ENCODE assay signal across 1 cellular context in the genomic region with DNA sequence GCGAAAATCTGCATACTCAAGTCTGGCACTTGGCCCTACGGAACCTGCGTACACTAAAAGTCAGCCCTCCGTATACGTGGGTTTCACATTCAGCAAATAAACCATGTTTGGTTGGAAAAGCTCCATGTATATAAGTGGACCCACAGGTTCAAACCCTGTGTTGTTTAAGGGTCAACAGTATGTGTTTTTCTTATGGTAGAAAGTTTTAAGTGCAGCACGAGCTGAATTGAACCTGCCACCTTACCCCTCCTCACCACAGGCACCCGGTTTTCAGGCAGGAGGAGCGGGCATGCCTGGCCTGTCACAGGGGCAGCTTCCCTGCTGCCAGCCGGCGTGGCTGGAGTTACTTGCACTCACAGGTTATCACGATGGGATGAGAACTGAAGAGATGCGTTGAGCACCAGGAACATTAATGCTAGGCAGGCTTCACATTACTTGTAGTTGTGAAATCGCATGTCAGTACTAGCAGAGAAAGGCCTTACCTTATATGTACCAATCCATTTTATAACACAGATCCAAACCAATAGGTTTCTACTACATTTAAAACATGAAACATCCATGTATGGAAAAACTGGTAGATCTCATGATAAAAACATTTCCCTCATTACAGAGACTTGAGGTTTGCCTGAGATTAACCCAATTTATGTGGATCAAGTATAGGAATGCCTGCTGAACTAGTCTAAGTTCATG.
A peak's percentile ranks its signal among the peaks of the same experiment; 100 is the strongest.
TF ChIP-seq lines count a peak whose summit lies in the region.

No MANE protein-coding gene starts in this region.

TF ChIP-seq in K562, 482 proteins besides CTCF, POLR2A, EP300 and RAD21 (continued from another document and continues in another):
- peak; percentile 61 for TF ChIP-seq E2F8 (IDR thresholded peaks at IDR 0.05; ENCODE audit: low read depth, partially characterized antibody)
- peak; percentile 35; the same call in 1 of the 2 replicates for TF ChIP-seq ELF4 (CRISPR knock-in tag; IDR thresholded peaks at IDR 0.05)
- no peak for TF ChIP-seq POU5F1 (IDR thresholded peaks at IDR 0.05; ENCODE audit: borderline replicate concordance, low read depth, low read length, partially characterized antibody)
- no peak for TF ChIP-seq ILK (tag; IDR thresholded peaks at IDR 0.05; ENCODE audit: borderline replicate concordance, low read depth)
- TF ChIP-seq, protein P1, sequence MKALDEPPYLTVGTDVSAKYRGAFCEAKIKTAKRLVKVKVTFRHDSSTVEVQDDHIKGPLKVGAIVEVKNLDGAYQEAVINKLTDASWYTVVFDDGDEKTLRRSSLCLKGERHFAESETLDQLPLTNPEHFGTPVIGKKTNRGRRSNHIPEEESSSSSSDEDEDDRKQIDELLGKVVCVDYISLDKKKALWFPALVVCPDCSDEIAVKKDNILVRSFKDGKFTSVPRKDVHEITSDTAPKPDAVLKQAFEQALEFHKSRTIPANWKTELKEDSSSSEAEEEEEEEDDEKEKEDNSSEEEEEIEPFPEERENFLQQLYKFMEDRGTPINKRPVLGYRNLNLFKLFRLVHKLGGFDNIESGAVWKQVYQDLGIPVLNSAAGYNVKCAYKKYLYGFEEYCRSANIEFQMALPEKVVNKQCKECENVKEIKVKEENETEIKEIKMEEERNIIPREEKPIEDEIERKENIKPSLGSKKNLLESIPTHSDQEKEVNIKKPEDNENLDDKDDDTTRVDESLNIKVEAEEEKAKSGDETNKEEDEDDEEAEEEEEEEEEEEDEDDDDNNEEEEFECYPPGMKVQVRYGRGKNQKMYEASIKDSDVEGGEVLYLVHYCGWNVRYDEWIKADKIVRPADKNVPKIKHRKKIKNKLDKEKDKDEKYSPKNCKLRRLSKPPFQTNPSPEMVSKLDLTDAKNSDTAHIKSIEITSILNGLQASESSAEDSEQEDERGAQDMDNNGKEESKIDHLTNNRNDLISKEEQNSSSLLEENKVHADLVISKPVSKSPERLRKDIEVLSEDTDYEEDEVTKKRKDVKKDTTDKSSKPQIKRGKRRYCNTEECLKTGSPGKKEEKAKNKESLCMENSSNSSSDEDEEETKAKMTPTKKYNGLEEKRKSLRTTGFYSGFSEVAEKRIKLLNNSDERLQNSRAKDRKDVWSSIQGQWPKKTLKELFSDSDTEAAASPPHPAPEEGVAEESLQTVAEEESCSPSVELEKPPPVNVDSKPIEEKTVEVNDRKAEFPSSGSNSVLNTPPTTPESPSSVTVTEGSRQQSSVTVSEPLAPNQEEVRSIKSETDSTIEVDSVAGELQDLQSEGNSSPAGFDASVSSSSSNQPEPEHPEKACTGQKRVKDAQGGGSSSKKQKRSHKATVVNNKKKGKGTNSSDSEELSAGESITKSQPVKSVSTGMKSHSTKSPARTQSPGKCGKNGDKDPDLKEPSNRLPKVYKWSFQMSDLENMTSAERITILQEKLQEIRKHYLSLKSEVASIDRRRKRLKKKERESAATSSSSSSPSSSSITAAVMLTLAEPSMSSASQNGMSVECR (CRISPR knock-in tag; IDR thresholded peaks at IDR 0.05) = no peak
- peak; percentile 23 for TF ChIP-seq SIRT6 (IDR thresholded peaks at IDR 0.05; ENCODE audit: low read depth, low read length)
- TF ChIP-seq TBL1XR1 (IDR thresholded peaks at IDR 0.05; ENCODE audit: low read length in 2 of 2) = no peak
- TF ChIP-seq ZNF507 (tag; conservative IDR thresholded peaks at IDR 0.05) = no peak
- TF ChIP-seq ZNF274 (IDR thresholded peaks at IDR 0.05; ENCODE audit: borderline replicate concordance, low read depth, low read length) = no peak
- no peak for TF ChIP-seq STAT5B (CRISPR knock-in tag; IDR thresholded peaks at IDR 0.05)
- no peak for TF ChIP-seq ZBTB2 (IDR thresholded peaks at IDR 0.05)
- TF ChIP-seq CTBP1 (IDR thresholded peaks at IDR 0.05; ENCODE audit: borderline replicate concordance) = peak; percentile 26; the same call in 1 of the 2 replicates
- TF ChIP-seq FOXJ3 (CRISPR knock-in tag; IDR thresholded peaks at IDR 0.05) = no peak
- TF ChIP-seq, protein P2, sequence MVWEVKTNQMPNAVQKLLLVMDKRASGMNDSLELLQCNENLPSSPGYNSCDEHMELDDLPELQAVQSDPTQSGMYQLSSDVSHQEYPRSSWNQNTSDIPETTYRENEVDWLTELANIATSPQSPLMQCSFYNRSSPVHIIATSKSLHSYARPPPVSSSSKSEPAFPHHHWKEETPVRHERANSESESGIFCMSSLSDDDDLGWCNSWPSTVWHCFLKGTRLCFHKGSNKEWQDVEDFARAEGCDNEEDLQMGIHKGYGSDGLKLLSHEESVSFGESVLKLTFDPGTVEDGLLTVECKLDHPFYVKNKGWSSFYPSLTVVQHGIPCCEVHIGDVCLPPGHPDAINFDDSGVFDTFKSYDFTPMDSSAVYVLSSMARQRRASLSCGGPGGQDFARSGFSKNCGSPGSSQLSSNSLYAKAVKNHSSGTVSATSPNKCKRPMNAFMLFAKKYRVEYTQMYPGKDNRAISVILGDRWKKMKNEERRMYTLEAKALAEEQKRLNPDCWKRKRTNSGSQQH (CRISPR knock-in tag; IDR thresholded peaks at IDR 0.05) = peak; percentile 28; the same call in 1 of the 2 replicates
- TF ChIP-seq PREB (CRISPR knock-in tag; IDR thresholded peaks at IDR 0.05) = peak; percentile 59; the same call in 1 of the 2 replicates
- TF ChIP-seq ZBTB5 (IDR thresholded peaks at IDR 0.05) = no peak
- no peak for TF ChIP-seq EHMT2 (IDR thresholded peaks at IDR 0.05)
- TF ChIP-seq SMAD4 (CRISPR knock-in tag; conservative IDR thresholded peaks at IDR 0.05) = no peak
- no peak for TF ChIP-seq TAF15 (IDR thresholded peaks at IDR 0.05; ENCODE audit: low read depth, low read length)
- peak; percentile 99 for TF ChIP-seq POLR2AphosphoS2 (IDR thresholded peaks at IDR 0.05; ENCODE audit: low read length)
- TF ChIP-seq ZNF444 (CRISPR knock-in tag; IDR thresholded peaks at IDR 0.05) = no peak
- TF ChIP-seq POLR3G (IDR thresholded peaks at IDR 0.05; ENCODE audit: extremely low read depth, insufficient read length, insufficient replicate concordance) = no peak
- no peak for TF ChIP-seq USF1 (CRISPR knock-in tag; IDR thresholded peaks at IDR 0.05)
- no peak for TF ChIP-seq LCOR (CRISPR knock-in tag; IDR thresholded peaks at IDR 0.05)
- no peak for TF ChIP-seq ZC3H11A (IDR thresholded peaks at IDR 0.05; ENCODE audit: low read depth, low read length)
- TF ChIP-seq POLR2H (tag; IDR thresholded peaks at IDR 0.05; ENCODE audit: low read depth) = no peak
- TF ChIP-seq TEAD1 (CRISPR knock-in tag; IDR thresholded peaks at IDR 0.05) = peak in 1 of 2 experiments; percentile 32; a peak in 1 of 4 replicates
- TF ChIP-seq ERF (CRISPR knock-in tag; IDR thresholded peaks at IDR 0.05) = peak; percentile 65
- peak; percentile 58 for TF ChIP-seq CCNT2 (IDR thresholded peaks at IDR 0.05; ENCODE audit: borderline replicate concordance, extremely low read depth, insufficient read length, low read depth, low read length)
- no peak for TF ChIP-seq PRMT5 (CRISPR knock-in tag; IDR thresholded peaks at IDR 0.05)
- TF ChIP-seq, protein P3, sequence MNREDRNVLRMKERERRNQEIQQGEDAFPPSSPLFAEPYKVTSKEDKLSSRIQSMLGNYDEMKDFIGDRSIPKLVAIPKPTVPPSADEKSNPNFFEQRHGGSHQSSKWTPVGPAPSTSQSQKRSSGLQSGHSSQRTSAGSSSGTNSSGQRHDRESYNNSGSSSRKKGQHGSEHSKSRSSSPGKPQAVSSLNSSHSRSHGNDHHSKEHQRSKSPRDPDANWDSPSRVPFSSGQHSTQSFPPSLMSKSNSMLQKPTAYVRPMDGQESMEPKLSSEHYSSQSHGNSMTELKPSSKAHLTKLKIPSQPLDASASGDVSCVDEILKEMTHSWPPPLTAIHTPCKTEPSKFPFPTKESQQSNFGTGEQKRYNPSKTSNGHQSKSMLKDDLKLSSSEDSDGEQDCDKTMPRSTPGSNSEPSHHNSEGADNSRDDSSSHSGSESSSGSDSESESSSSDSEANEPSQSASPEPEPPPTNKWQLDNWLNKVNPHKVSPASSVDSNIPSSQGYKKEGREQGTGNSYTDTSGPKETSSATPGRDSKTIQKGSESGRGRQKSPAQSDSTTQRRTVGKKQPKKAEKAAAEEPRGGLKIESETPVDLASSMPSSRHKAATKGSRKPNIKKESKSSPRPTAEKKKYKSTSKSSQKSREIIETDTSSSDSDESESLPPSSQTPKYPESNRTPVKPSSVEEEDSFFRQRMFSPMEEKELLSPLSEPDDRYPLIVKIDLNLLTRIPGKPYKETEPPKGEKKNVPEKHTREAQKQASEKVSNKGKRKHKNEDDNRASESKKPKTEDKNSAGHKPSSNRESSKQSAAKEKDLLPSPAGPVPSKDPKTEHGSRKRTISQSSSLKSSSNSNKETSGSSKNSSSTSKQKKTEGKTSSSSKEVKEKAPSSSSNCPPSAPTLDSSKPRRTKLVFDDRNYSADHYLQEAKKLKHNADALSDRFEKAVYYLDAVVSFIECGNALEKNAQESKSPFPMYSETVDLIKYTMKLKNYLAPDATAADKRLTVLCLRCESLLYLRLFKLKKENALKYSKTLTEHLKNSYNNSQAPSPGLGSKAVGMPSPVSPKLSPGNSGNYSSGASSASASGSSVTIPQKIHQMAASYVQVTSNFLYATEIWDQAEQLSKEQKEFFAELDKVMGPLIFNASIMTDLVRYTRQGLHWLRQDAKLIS (CRISPR knock-in tag; IDR thresholded peaks at IDR 0.05) = peak; percentile 15; the same call in 1 of the 2 replicates
- peak; percentile 92; the same call in 1 of the 2 replicates for TF ChIP-seq RUNX1 (IDR thresholded peaks at IDR 0.05; ENCODE audit: low read depth)
- TF ChIP-seq RFX5 (IDR thresholded peaks at IDR 0.05; ENCODE audit: low read depth, low read length) = no peak
- TF ChIP-seq TCF7L2 (IDR thresholded peaks at IDR 0.05; ENCODE audit: low read depth, low read length) = no peak
- peak; percentile 81; the same call in 1 of the 2 replicates for TF ChIP-seq POLR2AphosphoS5 (IDR thresholded peaks at IDR 0.05; ENCODE audit: control insufficient read depth, insufficient read depth, low read depth, low read length)
- no peak for TF ChIP-seq HNRNPK (IDR thresholded peaks at IDR 0.05; ENCODE audit: low read depth, low read length, poor library complexity, severe bottlenecking)
- TF ChIP-seq HSF4 (CRISPR knock-in tag; IDR thresholded peaks at IDR 0.05; ENCODE audit: borderline replicate concordance) = no peak
- TF ChIP-seq CREBBP (IDR thresholded peaks at IDR 0.05; ENCODE audit: low read depth, low read length) = no peak
- 0 out of 2 replicates have a peak, but pooled peaks have one; percentile 4 for TF ChIP-seq RFX7 (CRISPR knock-in tag; IDR thresholded peaks at IDR 0.05)
- TF ChIP-seq HES1 (IDR thresholded peaks at IDR 0.05; ENCODE audit: low read depth) = no peak
- no peak for TF ChIP-seq CBFA2T2 (conservative IDR thresholded peaks at IDR 0.05)
